In genomic region chr22:42090596-42091445, GRCh38 we compare ENCODE assay signal across 7 cellular contexts. TPM values are rescaled to one million over a fixed set of nuclear protein-coding genes. Genes with fewer than 3 reads are reported as not detected.
DNase-seq lines count a peak whose midpoint lies in the region; ATAC-seq and TF ChIP-seq lines count a peak whose summit lies in the region.

Gene NDUFA6, minus strand, starts transcription at chr22:42090772. Its CDS starts 28 bp downstream, at chr22:42090744.

- peak; percentile 90 for TF ChIP-seq CTCF in astrocyte of the cerebellum (IDR thresholded peaks at IDR 0.05; ENCODE audit: low read depth, low read length, missing control alignments)

- H3K4me3 ChIP-seq in astrocyte of the cerebellum (ENCODE audit: low read depth, low read length), result peak within 1 kb of the TSS; percentile 94

- DNase-seq in NCI-H1930 (lab: John Stamatoyannopoulos, UW), result peak; percentile 99
- peak; percentile 98 for DNase-seq in T-helper 22 cell (ENCODE audit: low read depth)
- DNase-seq in astrocyte of the cerebellum (ENCODE audit: low read depth), result peak; percentile 98
- peak; percentile 99 for DNase-seq in hepatic stellate cell (ENCODE audit: low spot score)
- DNase-seq in renal cortical epithelial cell (ENCODE audit: low read depth), result peak; percentile 97

- ATAC-seq in GM18499 (IDR thresholded peaks at IDR 0.05; ENCODE audit: insufficient read depth, unreplicated experiment), result peak; percentile 77
- ATAC-seq in HG02970 (IDR thresholded peaks at IDR 0.05; ENCODE audit: low FRiP score, unreplicated experiment), result peak; percentile 94

- in situ Hi-C loops in astrocyte of the cerebellum (cut with HindIII; ENCODE audit: low sequenced_read_pairs), result no loop called here

RNA-seq across cellular contexts. Expression of gene NDUFA6, which starts in this region (rescaled TPM):
- 36.5 and 76.1 TPM in 2 replicates for total RNA-seq in renal cortical epithelial cell

Comparison
In these comparisons a context has a peak if more than half of its experiments do, and no peak if none do; other contexts are left out.
1. Peak in every context shown above with its lines: DNase-seq, ATAC-seq and H3K4me3 ChIP-seq.